Comparison of ENCODE assay signal across 39 cellular contexts in genomic region chr10:96344178-96344577, GRCh38. TPM values are rescaled to one million over a fixed set of nuclear protein-coding genes. Genes with fewer than 3 reads are reported as not detected.
"Had no signal": no experiment of that assay in that cellular context is flagged by ENCODE, and none has a peak within 500 bp of the region (broad histone marks: within the 10 kb centered on the region; RNA-seq: fewer than 3 reads in every experiment).

No MANE protein-coding gene starts in this region.

- H3K4me3 Mint-ChIP-seq: activated CD4-positive, alpha-beta memory T cell treated with anti-CD3 and anti-CD28 coated beads, Interleukin-2, amount 10 ng/mL, durations not matched to agents 7 days and 5 days; activated CD8-positive, alpha-beta memory T cell treated with anti-CD3 and anti-CD28 coated beads, Interleukin-2, amount 10 ng/mL, durations not matched to agents 7 days and 5 days; activated naive CD4-positive, alpha-beta T cell treated with anti-CD3 and anti-CD28 coated beads, Interleukin-2, amount 10 ng/mL, durations not matched to agents 7 days and 5 days; activated naive CD8-positive, alpha-beta T cell; activated naive CD8-positive, alpha-beta T cell treated with anti-CD3 and anti-CD28 coated beads, Interleukin-2, amount 50 U/mL, for 24 hours; T-cell; T-helper 17 cell had no signal

- H3K27me3 ChIP-seq: brain microvascular endothelial cell had no signal

- H3K36me3 Mint-ChIP-seq: activated naive CD4-positive, alpha-beta T cell treated with anti-CD3 and anti-CD28 coated beads, Interleukin-2, amount 10 ng/mL, durations not matched to agents 7 days and 5 days; T-cell had no signal

- H3K4me2 ChIP-seq: PC-9 had no signal

- FAIRE-seq: RCC 7860 had no signal

- DNase-seq: activated CD4-positive, alpha-beta memory T cell treated with anti-CD3 and anti-CD28 coated beads, Interleukin-2, amount 10 ng/mL, durations not matched to agents 7 days and 5 days; activated CD4-positive, alpha-beta T cell treated with anti-CD3 and anti-CD28 coated beads for 1 hour; activated CD4-positive, alpha-beta T cell treated with anti-CD3 and anti-CD28 coated beads for 48 hours; activated CD4-positive, CD25-positive, alpha-beta regulatory T cell; activated CD8-positive, alpha-beta memory T cell treated with anti-CD3 and anti-CD28 coated beads for 24 hours; activated CD8-positive, alpha-beta memory T cell treated with anti-CD3 and anti-CD28 coated beads, Interleukin-2, amount 10 ng/mL, durations not matched to agents 7 days and 5 days; activated CD8-positive, alpha-beta memory T cell treated with anti-CD3 and anti-CD28 coated beads, Interleukin-2, amount 50 U/mL, for 48 hours; activated effector memory CD4-positive, alpha-beta T cell treated with Interleukin-2 at 50 U/mL for 16 hours; activated naive CD4-positive, alpha-beta T cell treated with anti-CD3 and anti-CD28 coated beads, Interleukin-2, amount 10 ng/mL, durations not matched to agents 7 days and 5 days; activated naive CD8-positive, alpha-beta T cell treated with anti-CD3 and anti-CD28 coated beads, Interleukin-2, amount 50 U/mL, for 24 hours; activated T-cell treated with anti-CD3 and anti-CD28 coated beads, Interleukin-2, amount 50 U/mL, for 48 hours; amniotic stem cell; aorta; brain microvascular endothelial cell; central memory CD4-positive, alpha-beta T cell; NCI-H1092 treated with DMSO at 0.1 percent for 48 hours; NCI-H1417; NCI-H146; NCI-H187; NCI-H2107; NCI-H2171; NCI-H510A; NCI-H526; NCI-H748 treated with DMSO at 0.1 percent for 48 hours; NK-92 treated with Interleukin-12 subunit alpha and Interleukin-12 subunit beta, amount 100 ng/mL, for 24 hours; PC-9; SIG-M5; T-cell; T-helper 17 cell; T-helper 9 cell; WERI-Rb-1 had no signal

- H2AFZ ChIP-seq: PC-9 had no signal

- H3K36me3 ChIP-seq: brain microvascular endothelial cell, WERI-Rb-1 had no signal

- ATAC-seq: activated CD8-positive, alpha-beta memory T cell treated with anti-CD3 and anti-CD28 coated beads, Interleukin-2, amount 10 ng/mL, durations not matched to agents 7 days and 5 days; activated naive CD8-positive, alpha-beta T cell treated with anti-CD3 and anti-CD28 coated beads, Interleukin-2, amount 50 U/mL, for 24 hours; Right ventricle myocardium inferior; SK-N-SH treated with all-trans-retinoic acid at 6 μM for 48 hours; T-cell; T-helper 17 cell had no signal

- H3K27ac Mint-ChIP-seq: activated CD4-positive, alpha-beta memory T cell treated with anti-CD3 and anti-CD28 coated beads, Interleukin-2, amount 10 ng/mL, durations not matched to agents 7 days and 5 days; activated CD8-positive, alpha-beta memory T cell treated with anti-CD3 and anti-CD28 coated beads, Interleukin-2, amount 10 ng/mL, durations not matched to agents 7 days and 5 days; activated naive CD4-positive, alpha-beta T cell treated with anti-CD3 and anti-CD28 coated beads, Interleukin-2, amount 10 ng/mL, durations not matched to agents 7 days and 5 days; activated naive CD8-positive, alpha-beta T cell; activated naive CD8-positive, alpha-beta T cell treated with anti-CD3 and anti-CD28 coated beads, Interleukin-2, amount 50 U/mL, for 24 hours; T-cell; T-helper 17 cell had no signal

- H3K4me1 Mint-ChIP-seq: activated naive CD4-positive, alpha-beta T cell treated with anti-CD3 and anti-CD28 coated beads, Interleukin-2, amount 10 ng/mL, durations not matched to agents 7 days and 5 days; activated naive CD8-positive, alpha-beta T cell treated with anti-CD3 and anti-CD28 coated beads, Interleukin-2, amount 50 U/mL, for 24 hours had no signal

- H3K27ac ChIP-seq: brain microvascular endothelial cell, PC-9, RWPE1, WERI-Rb-1 had no signal

- H3K4me3 ChIP-seq: PC-9 had no signal

RNA-seq across cellular contexts. Expression of gene OPALIN, which starts 14.6 kb away (rescaled TPM):
- total RNA-seq: activated CD4-positive, alpha-beta memory T cell treated with anti-CD3 and anti-CD28 coated beads, Interleukin-2, amount 10 ng/mL, durations not matched to agents 7 days and 5 days; activated CD8-positive, alpha-beta memory T cell treated with anti-CD3 and anti-CD28 coated beads, Interleukin-2, amount 10 ng/mL, durations not matched to agents 7 days and 5 days; aorta; cerebellum; MCF 10A; PC-9; Right ventricle myocardium inferior; SK-MEL-5; T-cell; T-helper 17 cell had no signal
- polyA plus RNA-seq: aorta had no signal

RNA-seq across cellular contexts. Expression of gene DNTT, which starts 39.9 kb away (rescaled TPM):
- total RNA-seq: activated CD4-positive, alpha-beta memory T cell treated with anti-CD3 and anti-CD28 coated beads, Interleukin-2, amount 10 ng/mL, durations not matched to agents 7 days and 5 days; activated CD8-positive, alpha-beta memory T cell treated with anti-CD3 and anti-CD28 coated beads, Interleukin-2, amount 10 ng/mL, durations not matched to agents 7 days and 5 days; aorta; cerebellum; MCF 10A; PC-9; Right ventricle myocardium inferior; SK-MEL-5; T-helper 17 cell had no signal
- polyA plus RNA-seq: aorta had no signal
